8 cellular contexts compared by ENCODE assay signal in the genomic region with DNA sequence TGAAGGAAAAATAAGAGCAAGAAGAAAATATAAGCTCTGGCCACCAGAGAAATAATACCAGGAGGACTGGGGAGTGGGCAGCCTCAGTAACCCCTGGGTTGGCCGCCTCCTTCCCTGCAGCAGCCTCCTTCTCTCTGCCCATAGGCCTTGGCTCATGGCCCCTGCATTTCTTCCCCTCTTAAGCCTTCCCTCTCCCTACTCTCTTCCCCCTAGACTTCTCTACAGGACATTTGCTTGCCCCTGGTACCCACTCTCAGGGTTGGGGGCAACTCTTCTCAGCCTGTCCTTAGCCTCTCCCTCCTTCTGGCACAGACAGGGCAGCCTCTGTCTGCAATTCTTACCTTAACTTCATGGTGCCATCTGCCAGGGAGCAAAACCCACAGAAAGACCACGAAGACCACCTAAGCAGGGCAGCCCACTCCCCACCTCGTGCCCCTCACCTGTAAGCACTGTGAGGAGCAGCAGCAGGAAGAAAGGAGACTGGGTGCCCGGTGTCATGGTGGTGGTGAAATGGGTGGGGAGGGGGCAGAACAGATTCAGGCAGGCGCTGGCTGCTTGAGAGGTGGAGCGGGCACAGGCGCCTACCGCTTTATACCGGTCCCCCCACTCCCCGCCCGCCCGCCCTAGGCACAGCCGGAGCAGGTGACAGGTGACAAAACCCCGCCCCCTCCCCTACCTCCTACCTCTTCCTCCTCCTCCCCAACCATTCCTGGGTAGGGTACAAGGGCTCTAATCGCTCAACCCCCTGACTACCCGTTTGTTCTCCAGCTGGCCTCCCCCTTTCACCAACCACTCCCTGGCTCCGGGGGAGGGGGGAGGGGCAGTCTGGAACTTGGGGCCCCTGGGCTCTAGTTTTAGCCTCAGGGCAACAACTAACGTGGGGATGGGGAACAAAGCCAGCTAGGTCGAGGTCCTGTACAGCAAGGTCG. TPM values are rescaled to one million over a fixed set of nuclear protein-coding genes. Genes with fewer than 3 reads are reported as not detected.
DNase-seq lines count a peak whose midpoint lies in the region; TF ChIP-seq lines count a peak whose summit lies in the region.

No MANE protein-coding gene starts in this region.

- peak overlapping the region; percentile 82 for H3K4me3 ChIP-seq in H7 (ENCODE audit: insufficient read depth, low read depth, low read length)
- H3K4me3 ChIP-seq in astrocyte of the spinal cord (ENCODE audit: low read depth, low read length): peak overlapping the region; percentile 48
- H3K4me3 ChIP-seq in kidney epithelial cell (ENCODE audit: low read depth, low read length): peak overlapping the region; percentile 2

- H3K36me3 ChIP-seq in H7 (replicated peaks; ENCODE audit: control insufficient read depth, insufficient read depth, low read length) (peaks cover 8% of the 10 kb centered on the region), kidney epithelial cell (ENCODE audit: control insufficient read depth, insufficient read depth, low read length) (peaks cover 3% of the 10 kb centered on the region)

- in situ Hi-C loops in astrocyte of the spinal cord (cut with HindIII; ENCODE audit: low sequenced_read_pairs): no loop called here

- DNase-seq in H7 (peak; percentile 90), NCI-H345 (lab: John Stamatoyannopoulos, UW) (peak; percentile 90), astrocyte of the spinal cord (ENCODE audit: low read depth, low spot score) (no peak), kidney epithelial cell (ENCODE audit: low read depth) (no peak), NCI-H524 (lab: John Stamatoyannopoulos, UW) (no peak), epidermal melanocyte (ENCODE audit: insufficient read length, low spot score) (no peak), foreskin melanocyte (no peak)
- DNase-seq in stimulated activated naive CD4-positive, alpha-beta T cell (lab: John Stamatoyannopoulos, UW): peak in 5 of 6 experiments; percentile 23 to 41 (median 32)

- TF ChIP-seq CTCF in astrocyte of the spinal cord (IDR thresholded peaks at IDR 0.05; ENCODE audit: low read depth, low read length) (no peak), kidney epithelial cell (IDR thresholded peaks at IDR 0.05; ENCODE audit: insufficient read depth, low read length, poor library complexity, severe bottlenecking) (no peak)

- H3K27me3 ChIP-seq in H7 (ENCODE audit: control insufficient read depth, insufficient read depth, low read length): no peaks in the 10 kb centered on the region
- H3K27me3 ChIP-seq in kidney epithelial cell (ENCODE audit: control insufficient read depth, insufficient read depth, low read length): no peaks in the 10 kb centered on the region

RNA-seq across cellular contexts. Expression of a gene that starts 15.1 kb away (rescaled TPM):
- 14.9 and 21.5 TPM in 2 replicates for total RNA-seq in H7 (2014; rRNA removed; shearing (Covaris generic))
- 51.5 and 58.1 TPM in 2 replicates for total RNA-seq in kidney epithelial cell

RNA-seq across cellular contexts. Expression of a gene that starts 15.9 kb away (rescaled TPM):
- 180 and 221 TPM in 2 replicates for total RNA-seq in H7 (2014; rRNA removed; shearing (Covaris generic))
- total RNA-seq in kidney epithelial cell: 79.3 and 84.3 TPM in 2 replicates

RNA-seq across cellular contexts. Expression of a gene that starts 19.0 kb away (rescaled TPM):
- total RNA-seq in H7 (2014; rRNA removed; shearing (Covaris generic)): 9.9 and 11.1 TPM in 2 replicates
- 7.1 and 9.1 TPM in 2 replicates for total RNA-seq in kidney epithelial cell

RNA-seq across cellular contexts. Expression of a gene that starts 19.5 kb away (rescaled TPM):
- total RNA-seq in H7 (2014; rRNA removed; shearing (Covaris generic)): 165 and 204 TPM in 2 replicates
- 207 and 241 TPM in 2 replicates for total RNA-seq in kidney epithelial cell

RNA-seq across cellular contexts. Expression of a gene that starts 52.3 kb away (rescaled TPM):
- 119 and 193 TPM in 2 replicates for total RNA-seq in H7 (2014; rRNA removed; shearing (Covaris generic))
- total RNA-seq in kidney epithelial cell: 36.4 and 74.9 TPM in 2 replicates

Comparison
In these comparisons a context has a peak if more than half of its experiments do, and no peak if none do; other contexts are left out.
1. DNase-seq: peak in H7 (single experiment), NCI-H345 (single experiment) and stimulated activated naive CD4-positive, alpha-beta T cell (5 of 6); none in astrocyte of the spinal cord (single experiment), kidney epithelial cell (single experiment), NCI-H524 (0 of 2), epidermal melanocyte (single experiment) and foreskin melanocyte (single experiment).
2. H3K4me3 ChIP-seq: peak in every context shown above with its lines; median percentile 82 in H7; 48 in astrocyte of the spinal cord; 2 in kidney epithelial cell.